Comparison of ENCODE assay signal across 20 cellular contexts in genomic region chr12:116808113-116808786, GRCh38.
A peak's percentile ranks its signal among the peaks of the same experiment; 100 is the strongest.
DNase-seq lines count a peak whose midpoint lies in the region; ATAC-seq and TF ChIP-seq lines count a peak whose summit lies in the region.
"Had no signal": no experiment of that assay in that cellular context is flagged by ENCODE, and none has a peak within 500 bp of the region (broad histone marks: within the 10 kb centered on the region; RNA-seq: fewer than 3 reads in every experiment).

No MANE protein-coding gene starts in this region.

- ATAC-seq in upper lobe of left lung (ENCODE audit: low FRiP score in 2 of 2), result no peak
- ATAC-seq: PC-3 had no signal

- no peak for TF ChIP-seq POLR2A in upper lobe of left lung (IDR thresholded peaks at IDR 0.05)

- TF ChIP-seq CTCF in HEK293 (tag by site-specific recombination; IDR thresholded peaks at IDR 0.05) (no peak), upper lobe of left lung (IDR thresholded peaks at IDR 0.05) (no peak)

- CTCF ChIA-PET in HEK293 (lab: Yijun Ruan, JAX), result no interaction called here

- H3K4me2 ChIP-seq in BLaER1, result no peak overlapping the region
- H3K4me2 ChIP-seq: SK-N-SH had no signal

- H3K9me3 ChIP-seq in BLaER1 (no peaks in the 10 kb centered on the region), HEK293 (ENCODE audit: control insufficient read depth, insufficient read depth, low read depth, low read length) (no peaks in the 10 kb centered on the region), upper lobe of left lung (no peaks in the 10 kb centered on the region)
- H3K9me3 ChIP-seq: HAP-1, SK-N-SH had no signal

- no peak overlapping the region for H3K4me3 ChIP-seq in BLaER1
- no peak overlapping the region for H3K4me3 ChIP-seq in HEK293 (ENCODE audit: low read depth, low read length)
- H3K4me3 ChIP-seq in upper lobe of left lung, result no peak overlapping the region
- H3K4me3 ChIP-seq: HAP-1 had no signal

- TF ChIP-seq EP300 in upper lobe of left lung (IDR thresholded peaks at IDR 0.05), result no peak

- DNase-seq in NCI-H748 (lab: John Stamatoyannopoulos, UW; ENCODE audit: unreplicated experiment) (peak; percentile 67), left kidney (ENCODE audit: low read depth, low spot score) (peak; percentile 82), upper lobe of left lung (no peak), caudate nucleus (lab: John Stamatoyannopoulos, UW) (no peak), HPDE6-E6E7 (ENCODE audit: extremely low spot score) (no peak)
- DNase-seq: GDM1, KG1, NCI-H1105 treated with DMSO at 0.1 percent for 48 hours, NCI-H187 treated with DMSO at 0.1 percent for 48 hours, NCI-H226, NCI-H526, PC-3, RPMI8226, SHP77 treated with DMSO at 0.1 percent for 48 hours, SK-N-SH, T-helper 9 cell had no signal

- H3K4me1 ChIP-seq in BLaER1 (peaks cover 76% of the 10 kb centered on the region), HEK293 (ENCODE audit: control insufficient read depth, insufficient read depth, low read length) (no peaks in the 10 kb centered on the region), upper lobe of left lung (no peaks in the 10 kb centered on the region)
- H3K4me1 ChIP-seq: HAP-1 had no signal

- H3K27me3 ChIP-seq in BLaER1 (no peaks in the 10 kb centered on the region), upper lobe of left lung (no peaks in the 10 kb centered on the region)

- H3K9ac ChIP-seq in BLaER1, result no peak overlapping the region
- H3K9ac ChIP-seq: SK-N-SH had no signal

- POLR2A ChIA-PET in HEK293 (lab: Yijun Ruan, JAX), result no interaction called here

- no peaks in the 10 kb centered on the region for H3K36me3 ChIP-seq in BLaER1
- H3K36me3 ChIP-seq in HEK293 (ENCODE audit: control insufficient read depth in 2 of 2, insufficient read depth in 1 of 2, low read length in 2 of 2), result peaks cover 0 to 3% of the 10 kb centered on the region in 2 experiments; a peak in 2 of 3 replicates
- H3K36me3 ChIP-seq in upper lobe of left lung, result no peaks in the 10 kb centered on the region

- H3K27ac ChIP-seq in BLaER1 (peak overlapping the region; percentile 31; the same call in 1 of the 2 replicates), HEK293 (ENCODE audit: extremely low read depth, low read depth, low read length) (no peak overlapping the region), upper lobe of left lung (no peak overlapping the region), caudate nucleus (ENCODE audit: low read depth, low read length) (no peak overlapping the region)
- H3K27ac ChIP-seq: C4-2B had no signal

- WGBS in upper lobe of left lung, 2 donors, result 86 to 90% methylated on average over 10 of the region's 10 CpGs

- no peaks in the 10 kb centered on the region for H4K20me1 ChIP-seq in BLaER1

TF ChIP-seq in HEK293, 187 proteins besides CTCF, POLR2A, EP300 and RAD21:
- peak; percentile 89 for TF ChIP-seq ZNF121 (tag by site-specific recombination; IDR thresholded peaks at IDR 0.05)
- no peak for TF ChIP-seq ZNF777 (tag by site-specific recombination; IDR thresholded peaks at IDR 0.05; ENCODE audit: borderline replicate concordance)

Comparison
In these comparisons a context has a peak if more than half of its experiments do, and no peak if none do; other contexts are left out.
1. DNase-seq: peak in NCI-H748 (single experiment) and left kidney (single experiment); none in upper lobe of left lung (0 of 2), caudate nucleus (0 of 61) and HPDE6-E6E7 (single experiment).